Comparison of ENCODE assay signal across 12 cellular contexts in the genomic region with DNA sequence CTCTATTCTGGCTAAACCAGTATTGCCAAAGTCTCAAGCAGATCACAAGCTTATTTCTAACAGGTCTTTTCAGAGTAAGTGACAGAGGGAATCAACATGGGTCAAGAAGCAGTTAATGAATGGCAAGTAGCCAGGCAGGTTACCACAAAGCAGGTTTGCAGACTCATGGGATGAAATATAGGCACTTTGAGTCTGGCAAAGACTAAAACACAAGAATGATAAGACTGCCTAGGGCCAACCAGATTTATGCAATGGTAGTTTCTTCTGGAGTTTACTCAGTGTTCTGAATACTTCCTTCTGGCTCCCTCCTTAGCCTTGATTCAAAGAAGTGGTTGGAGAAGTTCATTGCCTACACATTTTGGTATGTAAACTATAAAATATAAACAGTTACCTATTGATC. TPM values are rescaled to one million over a fixed set of nuclear protein-coding genes. Genes with fewer than 3 reads are reported as not detected.
A peak's percentile ranks its signal among the peaks of the same experiment; 100 is the strongest.
DNase-seq lines count a peak whose midpoint lies in the region; ATAC-seq, FAIRE-seq and TF ChIP-seq lines count a peak whose summit lies in the region.
"Had no signal": no experiment of that assay in that cellular context is flagged by ENCODE, and none has a peak within 500 bp of the region (broad histone marks: within the 10 kb centered on the region; RNA-seq: fewer than 3 reads in every experiment).

No MANE protein-coding gene starts in this region.

- H3K27ac Mint-ChIP-seq in T-helper 17 cell: peak overlapping the region; percentile 86
- H3K27ac Mint-ChIP-seq: CD8-positive, alpha-beta T cell had no signal

- FAIRE-seq in GM12891 (lab: Jason Lieb, UNC): no peak

- H3K27me3 ChIP-seq in cardiac muscle cell (no peaks in the 10 kb centered on the region), heart left ventricle (no peaks in the 10 kb centered on the region), foreskin keratinocyte (no peaks in the 10 kb centered on the region), stomach (no peaks in the 10 kb centered on the region)
- H3K27me3 ChIP-seq: tibial nerve had no signal

- no peak overlapping the region for H3K4me3 ChIP-seq in cardiac muscle cell
- H3K4me3 ChIP-seq in heart left ventricle: no peak overlapping the region
- H3K4me3 ChIP-seq in stomach: no peak overlapping the region
- H3K4me3 ChIP-seq: tibial nerve had no signal

- peaks cover 32% of the 10 kb centered on the region for H3K4me1 Mint-ChIP-seq in T-helper 17 cell

- H3K27ac ChIP-seq in cardiac muscle cell (peak overlapping the region; percentile 59), heart left ventricle (no peak overlapping the region), foreskin keratinocyte (peak overlapping the region; percentile 17), stomach (peak overlapping the region in 4 of 5 donors; percentile 28 to 66 (median 54))
- H3K27ac ChIP-seq: tibial nerve had no signal

- H3K36me3 ChIP-seq in cardiac muscle cell (no peaks in the 10 kb centered on the region), heart left ventricle (peaks cover 0 to 4% (median 0%) of the 10 kb centered on the region in 9 donors), stomach (no peaks in the 10 kb centered on the region)
- H3K36me3 ChIP-seq: tibial nerve had no signal

- TF ChIP-seq CTCF in cardiac muscle cell (IDR thresholded peaks at IDR 0.05; ENCODE audit: low read depth, low read length) (no peak), heart left ventricle (IDR thresholded peaks at IDR 0.05) (no peak), foreskin keratinocyte (conservative IDR thresholded peaks at IDR 0.05) (no peak), stomach (IDR thresholded peaks at IDR 0.05) (no peak)

- intact Hi-C loops in heart left ventricle (cut with DNase I) (loop anchor here in 9 of 10 donors (5.0 to 10.0 kb wide), 12 partner anchors 77 to 245 kb away; a partner anchor contains a TSS), stomach (cut with DNase I; ENCODE audit: low total_unique reads) (no loop called here)

- TF ChIP-seq POLR2A in heart left ventricle (IDR thresholded peaks at IDR 0.05): no peak
- TF ChIP-seq POLR2A in stomach (IDR thresholded peaks at IDR 0.05): no peak
- TF ChIP-seq POLR2A in GM12891 (IDR thresholded peaks at IDR 0.05; ENCODE audit: low read depth, low read length): no peak

- H3K9me3 ChIP-seq in cardiac muscle cell (ENCODE audit: low read depth) (no peaks in the 10 kb centered on the region), heart left ventricle (no peaks in the 10 kb centered on the region), T-helper 17 cell (ENCODE audit: control insufficient read depth, low read length, poor library complexity, severe bottlenecking) (no peaks in the 10 kb centered on the region), stomach (no peaks in the 10 kb centered on the region)
- H3K9me3 ChIP-seq: tibial nerve had no signal

- H3K4me1 ChIP-seq in cardiac muscle cell (ENCODE audit: low read depth): peaks cover 50% of the 10 kb centered on the region
- H3K4me1 ChIP-seq in heart left ventricle: peaks cover 0 to 50% (median 29%) of the 10 kb centered on the region in 12 donors
- H3K4me1 ChIP-seq in foreskin keratinocyte: peaks cover 26% of the 10 kb centered on the region
- H3K4me1 ChIP-seq in stomach: peaks cover 22 to 89% (median 60%) of the 10 kb centered on the region in 4 donors

- peaks cover 4% of the 10 kb centered on the region for H3K27me3 Mint-ChIP-seq in T-helper 17 cell

- no peak overlapping the region for H3K4me3 Mint-ChIP-seq in T-helper 17 cell
- H3K4me3 Mint-ChIP-seq: CD8-positive, alpha-beta T cell had no signal

- DNase-seq in cardiac muscle cell (ENCODE audit: low read depth in 1 of 2, low spot score in 1 of 2): no peak
- DNase-seq in heart left ventricle: no peak
- DNase-seq in T-helper 17 cell: no peak
- DNase-seq in foreskin keratinocyte: peak in 1 of 2 donors; percentile 54
- DNase-seq in stomach: peak; percentile 28
- DNase-seq in GM12891 (ENCODE audit: insufficient read length, low spot score): no peak
- DNase-seq in GDM1 (lab: John Stamatoyannopoulos, UW): no peak
- DNase-seq: CD8-positive, alpha-beta T cell; SW 1271 had no signal

- peaks cover 4% of the 10 kb centered on the region for H3K36me3 Mint-ChIP-seq in T-helper 17 cell (ENCODE audit: low read depth)

- TF ChIP-seq EP300 in stomach (IDR thresholded peaks at IDR 0.05): no peak

- no peak for ATAC-seq in heart left ventricle
- no peak for ATAC-seq in T-helper 17 cell
- no peak for ATAC-seq in foreskin keratinocyte
- no peak for ATAC-seq in GM18873 (IDR thresholded peaks at IDR 0.05; ENCODE audit: low FRiP score, unreplicated experiment)
- ATAC-seq: CD8-positive, alpha-beta T cell; HCT116 had no signal

TF ChIP-seq in GM12891, 5 proteins besides CTCF, POLR2A, EP300 and RAD21:
- no peak for TF ChIP-seq PAX5 (IDR thresholded peaks at IDR 0.05; ENCODE audit: insufficient read depth, low read length, severe bottlenecking)
- no peak for TF ChIP-seq POU2F2 (IDR thresholded peaks at IDR 0.05; ENCODE audit: low read depth, low read length)
- no peak for TF ChIP-seq TAF1 (IDR thresholded peaks at IDR 0.05; ENCODE audit: low read depth, low read length)
- no peak for TF ChIP-seq POLR2AphosphoS5 (IDR thresholded peaks at IDR 0.05; ENCODE audit: low read depth, low read length)
- no peak for TF ChIP-seq SPI1 (IDR thresholded peaks at IDR 0.05; ENCODE audit: low read depth, low read length)
TF ChIP-seq in GM12891: peak in this region for 0.

RNA-seq across cellular contexts. Expression of a gene that starts 3.6 kb away (rescaled TPM):
- total RNA-seq in cardiac muscle cell: 84.1 and 202 TPM in 2 replicates
- polyA plus RNA-seq in cardiac muscle cell: 48.5 and 105 TPM in 2 replicates
- 10 to 100 TPM in 7 of 9 donors, 1 to 10 TPM in 2; 7.9 to 34.8 (median 30.0) TPM for total RNA-seq in heart left ventricle
- 10 to 100 TPM in 1 of 2 donors, 1 to 10 TPM in 1; 6.3 to 34.7 TPM for polyA plus RNA-seq in heart left ventricle
- 10 to 100 TPM; 71.1 to 97.5 TPM for total RNA-seq in T-helper 17 cell
- 511 and 581 TPM in 2 replicates for total RNA-seq in foreskin keratinocyte
- 190 and 257 TPM in 2 replicates for polyA plus RNA-seq in foreskin keratinocyte
- total RNA-seq in stomach: 10 to 100 TPM in 4 of 5 donors, 1 to 10 TPM in 1; 2.9 to 97.9 (median 46.0) TPM
- polyA plus RNA-seq in stomach: 10 to 100 TPM; 38.2 to 87.5 (median 46.6) TPM
- polyA plus RNA-seq in GM12891 (2012; ENCODE audit: low read depth, missing spikeins): 28.1 TPM

Comparison
In these comparisons a context has a peak if more than half of its experiments do, and no peak if none do; other contexts are left out.
1. H3K27ac ChIP-seq: peak in cardiac muscle cell (single experiment), foreskin keratinocyte (single experiment) and stomach (4 of 5); none in heart left ventricle (0 of 12).